ENCODE assay signal across 1 cellular context in the genomic region with DNA sequence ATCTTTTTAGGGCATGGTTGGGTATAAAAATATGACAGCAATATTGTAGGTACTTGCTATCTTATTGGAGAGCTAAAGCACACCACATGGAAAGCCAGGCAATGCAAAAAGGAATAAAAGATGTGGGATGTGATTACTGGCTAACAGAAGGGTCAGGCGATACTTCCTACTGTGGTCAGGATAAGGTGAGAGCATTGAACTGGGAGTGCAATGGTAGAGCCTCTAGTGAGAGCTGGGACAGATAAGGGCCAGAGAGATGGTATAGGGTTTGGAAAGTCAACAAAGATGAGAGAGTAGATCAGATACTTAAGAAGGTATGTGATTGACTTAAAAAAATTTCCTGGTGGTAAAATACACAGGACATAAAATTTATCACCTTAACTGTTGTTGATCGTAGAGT.
TF ChIP-seq lines count a peak whose summit lies in the region.

No MANE protein-coding gene starts in this region.

TF ChIP-seq in K562, 482 proteins besides CTCF, POLR2A, EP300 and RAD21 (continued from another document):
- TF ChIP-seq TEAD4 (IDR thresholded peaks at IDR 0.05; ENCODE audit: low read length) = peak; percentile 86
- TF ChIP-seq TEAD4 (CRISPR knock-in tag; IDR thresholded peaks at IDR 0.05; ENCODE audit: borderline replicate concordance) = no peak
- no peak for TF ChIP-seq SIX5 (IDR thresholded peaks at IDR 0.05; ENCODE audit: borderline replicate concordance in 1 of 2, insufficient read depth in 1 of 2, low read depth in 1 of 2, low read length in 2 of 2)
- TF ChIP-seq PML (IDR thresholded peaks at IDR 0.05; ENCODE audit: low read length) = peak; percentile 25; the same call in 1 of the 2 replicates
- no peak for TF ChIP-seq ZNF57 (CRISPR knock-in tag; IDR thresholded peaks at IDR 0.05)
- peak; percentile 50; the same call in 1 of the 2 replicates for TF ChIP-seq CTBP1 (IDR thresholded peaks at IDR 0.05; ENCODE audit: borderline replicate concordance)
- TF ChIP-seq, protein P1, sequence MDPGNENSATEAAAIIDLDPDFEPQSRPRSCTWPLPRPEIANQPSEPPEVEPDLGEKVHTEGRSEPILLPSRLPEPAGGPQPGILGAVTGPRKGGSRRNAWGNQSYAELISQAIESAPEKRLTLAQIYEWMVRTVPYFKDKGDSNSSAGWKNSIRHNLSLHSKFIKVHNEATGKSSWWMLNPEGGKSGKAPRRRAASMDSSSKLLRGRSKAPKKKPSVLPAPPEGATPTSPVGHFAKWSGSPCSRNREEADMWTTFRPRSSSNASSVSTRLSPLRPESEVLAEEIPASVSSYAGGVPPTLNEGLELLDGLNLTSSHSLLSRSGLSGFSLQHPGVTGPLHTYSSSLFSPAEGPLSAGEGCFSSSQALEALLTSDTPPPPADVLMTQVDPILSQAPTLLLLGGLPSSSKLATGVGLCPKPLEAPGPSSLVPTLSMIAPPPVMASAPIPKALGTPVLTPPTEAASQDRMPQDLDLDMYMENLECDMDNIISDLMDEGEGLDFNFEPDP (CRISPR knock-in tag; IDR thresholded peaks at IDR 0.05) = no peak
- TF ChIP-seq HLTF (IDR thresholded peaks at IDR 0.05) = no peak
- 0 out of 2 replicates have a peak, but pooled peaks have one; percentile 26 for TF ChIP-seq FOXJ2 (tag; IDR thresholded peaks at IDR 0.05)
- TF ChIP-seq SMAD1 (IDR thresholded peaks at IDR 0.05; ENCODE audit: low read depth, low read length, partially characterized antibody) = no peak
- peak; percentile 53 for TF ChIP-seq KLF16 (IDR thresholded peaks at IDR 0.05)
- TF ChIP-seq NBN (IDR thresholded peaks at IDR 0.05; ENCODE audit: low read depth) = 0 out of 2 replicates have a peak, but pooled peaks have one; percentile 37
- no peak for TF ChIP-seq SAP30 (IDR thresholded peaks at IDR 0.05; ENCODE audit: borderline replicate concordance, insufficient read depth, low read depth, low read length, poor library complexity, severe bottlenecking)
- TF ChIP-seq ZNF707 (CRISPR knock-in tag; conservative IDR thresholded peaks at IDR 0.05) = no peak
- TF ChIP-seq NCOA1 (IDR thresholded peaks at IDR 0.05; ENCODE audit: low read depth) = no peak
- no peak for TF ChIP-seq HNRNPLL (IDR thresholded peaks at IDR 0.05; ENCODE audit: low read depth, low read length, poor library complexity, severe bottlenecking)
- no peak for TF ChIP-seq GTF2E2 (tag; IDR thresholded peaks at IDR 0.05)
- TF ChIP-seq, protein P2, sequence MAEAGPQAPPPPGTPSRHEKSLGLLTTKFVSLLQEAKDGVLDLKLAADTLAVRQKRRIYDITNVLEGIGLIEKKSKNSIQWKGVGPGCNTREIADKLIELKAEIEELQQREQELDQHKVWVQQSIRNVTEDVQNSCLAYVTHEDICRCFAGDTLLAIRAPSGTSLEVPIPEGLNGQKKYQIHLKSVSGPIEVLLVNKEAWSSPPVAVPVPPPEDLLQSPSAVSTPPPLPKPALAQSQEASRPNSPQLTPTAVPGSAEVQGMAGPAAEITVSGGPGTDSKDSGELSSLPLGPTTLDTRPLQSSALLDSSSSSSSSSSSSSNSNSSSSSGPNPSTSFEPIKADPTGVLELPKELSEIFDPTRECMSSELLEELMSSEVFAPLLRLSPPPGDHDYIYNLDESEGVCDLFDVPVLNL (CRISPR knock-in tag; IDR thresholded peaks at IDR 0.05; ENCODE audit: low read depth) = no peak
- no peak for TF ChIP-seq SRF (CRISPR knock-in tag; IDR thresholded peaks at IDR 0.05)
- 0 out of 2 replicates have a peak, but pooled peaks have one; percentile 32 for TF ChIP-seq MYC (IDR thresholded peaks at IDR 0.05; ENCODE audit: low read depth, low read length)
- no peak for TF ChIP-seq MYC (CRISPR knock-in tag; IDR thresholded peaks at IDR 0.05; ENCODE audit: borderline replicate concordance, low read depth)
- no peak for TF ChIP-seq BCOR (IDR thresholded peaks at IDR 0.05)
- no peak for TF ChIP-seq MCM7 (IDR thresholded peaks at IDR 0.05)
- no peak for TF ChIP-seq TFAM (CRISPR knock-in tag; conservative IDR thresholded peaks at IDR 0.05)
- TF ChIP-seq ZFX (CRISPR knock-in tag; IDR thresholded peaks at IDR 0.05) = no peak
- 0 out of 2 replicates have a peak, but pooled peaks have one; percentile 61 for TF ChIP-seq ZNF3 (CRISPR knock-in tag; IDR thresholded peaks at IDR 0.05)
- TF ChIP-seq ZNF586 (CRISPR knock-in tag; conservative IDR thresholded peaks at IDR 0.05) = no peak
- TF ChIP-seq MTA2 (IDR thresholded peaks at IDR 0.05; ENCODE audit: low read depth) = peak; percentile 59
- no peak for TF ChIP-seq ZNF197 (CRISPR knock-in tag; IDR thresholded peaks at IDR 0.05; ENCODE audit: low read depth)
- TF ChIP-seq, protein P3, sequence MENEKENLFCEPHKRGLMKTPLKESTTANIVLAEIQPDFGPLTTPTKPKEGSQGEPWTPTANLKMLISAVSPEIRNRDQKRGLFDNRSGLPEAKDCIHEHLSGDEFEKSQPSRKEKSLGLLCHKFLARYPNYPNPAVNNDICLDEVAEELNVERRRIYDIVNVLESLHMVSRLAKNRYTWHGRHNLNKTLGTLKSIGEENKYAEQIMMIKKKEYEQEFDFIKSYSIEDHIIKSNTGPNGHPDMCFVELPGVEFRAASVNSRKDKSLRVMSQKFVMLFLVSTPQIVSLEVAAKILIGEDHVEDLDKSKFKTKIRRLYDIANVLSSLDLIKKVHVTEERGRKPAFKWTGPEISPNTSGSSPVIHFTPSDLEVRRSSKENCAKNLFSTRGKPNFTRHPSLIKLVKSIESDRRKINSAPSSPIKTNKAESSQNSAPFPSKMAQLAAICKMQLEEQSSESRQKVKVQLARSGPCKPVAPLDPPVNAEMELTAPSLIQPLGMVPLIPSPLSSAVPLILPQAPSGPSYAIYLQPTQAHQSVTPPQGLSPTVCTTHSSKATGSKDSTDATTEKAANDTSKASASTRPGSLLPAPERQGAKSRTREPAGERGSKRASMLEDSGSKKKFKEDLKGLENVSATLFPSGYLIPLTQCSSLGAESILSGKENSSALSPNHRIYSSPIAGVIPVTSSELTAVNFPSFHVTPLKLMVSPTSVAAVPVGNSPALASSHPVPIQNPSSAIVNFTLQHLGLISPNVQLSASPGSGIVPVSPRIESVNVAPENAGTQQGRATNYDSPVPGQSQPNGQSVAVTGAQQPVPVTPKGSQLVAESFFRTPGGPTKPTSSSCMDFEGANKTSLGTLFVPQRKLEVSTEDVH (IDR thresholded peaks at IDR 0.05; ENCODE audit: low read depth, partially characterized antibody) = no peak
TF ChIP-seq in K562: peak in this region for 30.
